13 cellular contexts compared by ENCODE assay signal in genomic region chr12:116382456-116382902, GRCh38.
DNase-seq lines count a peak whose midpoint lies in the region; ATAC-seq and TF ChIP-seq lines count a peak whose summit lies in the region.
"Had no signal": no experiment of that assay in that cellular context is flagged by ENCODE, and none has a peak within 500 bp of the region (broad histone marks: within the 10 kb centered on the region; RNA-seq: fewer than 3 reads in every experiment).

No MANE protein-coding gene starts in this region.

- no peaks in the 10 kb centered on the region for H4K20me1 ChIP-seq in PC-3 (ENCODE audit: low read length)

- CTCF ChIA-PET in AG04449 (lab: Yijun Ruan, JAX) (interaction anchor here (1.0 kb wide), 1 partner anchor 52 kb away, joined by 3 read pairs; no protein-coding TSS in a partner anchor), PC-3 (lab: Charles Lee) (no interaction called here), GM10248 (lab: Yijun Ruan, JAX) (no interaction called here)

- TF ChIP-seq CTCF in AG04449 (IDR thresholded peaks at IDR 0.05; ENCODE audit: insufficient read depth, low read length, missing control alignments) (no peak), PC-3 (conservative IDR thresholded peaks at IDR 0.05; ENCODE audit: low read depth, low read length) (no peak), endodermal cell (conservative IDR thresholded peaks at IDR 0.05) (no peak), nephron progenitor cell (IDR thresholded peaks at IDR 0.05) (no peak), GM10248 (IDR thresholded peaks at IDR 0.05; ENCODE audit: control extremely low read depth, extremely low read depth, low read depth, missing control alignments) (no peak)

- peak overlapping the region; percentile 46 for H3K4me3 Mint-ChIP-seq in endodermal cell
- peak overlapping the region; percentile 66 for H3K4me3 Mint-ChIP-seq in nephron progenitor cell
- no peak overlapping the region for H3K4me3 Mint-ChIP-seq in T-helper 17 cell
- H3K4me3 Mint-ChIP-seq: activated CD8-positive, alpha-beta T cell treated with anti-CD3 and anti-CD28 coated beads, Interleukin-2, amount 10 ng/mL, durations not matched to agents 7 days and 5 days; central memory CD8-positive, alpha-beta T cell; naive thymus-derived CD8-positive, alpha-beta T cell; T-helper 2 cell treated with Interferon-gamma antibody and Interleukin-4, amounts not matched to agents 5 μg/mL and 100 μg/mL, for 36 hours had no signal

- H2AFZ ChIP-seq in PC-3 (ENCODE audit: low read length): peak overlapping the region; percentile 45

- H3K4me2 ChIP-seq in PC-3 (ENCODE audit: low read length): peak overlapping the region; percentile 68

- H3K4me1 ChIP-seq in PC-3 (ENCODE audit: insufficient read depth, low read length) (peaks cover 42% of the 10 kb centered on the region), endodermal cell (ENCODE audit: control insufficient read depth, insufficient read depth, low read length) (peaks cover 12% of the 10 kb centered on the region)

- H3K9me3 ChIP-seq in PC-3 (ENCODE audit: low read length) (no peaks in the 10 kb centered on the region), endodermal cell (ENCODE audit: control insufficient read depth, low read length) (no peaks in the 10 kb centered on the region), T-helper 17 cell (ENCODE audit: control insufficient read depth, low read length, poor library complexity, severe bottlenecking) (no peaks in the 10 kb centered on the region)

- H3K27me3 Mint-ChIP-seq in endodermal cell (ENCODE audit: insufficient read depth): peaks cover 45% of the 10 kb centered on the region
- H3K27me3 Mint-ChIP-seq in nephron progenitor cell (ENCODE audit: low read depth, poor library complexity): peaks cover 3% of the 10 kb centered on the region
- H3K27me3 Mint-ChIP-seq in T-helper 17 cell: peaks cover 17% of the 10 kb centered on the region

- H3K9me2 ChIP-seq in PC-3 (replicated peaks; ENCODE audit: low read length): no peaks in the 10 kb centered on the region

- H3K27me3 ChIP-seq in PC-3 (ENCODE audit: low read length) (no peaks in the 10 kb centered on the region), endodermal cell (ENCODE audit: control insufficient read depth, insufficient read depth, low read length, poor library complexity, severe bottlenecking) (peaks cover 19% of the 10 kb centered on the region)

- ATAC-seq in PC-3 (peak; percentile 17), T-helper 17 cell (no peak), GM21717 (IDR thresholded peaks at IDR 0.05; ENCODE audit: unreplicated experiment) (no peak), GM18498 (IDR thresholded peaks at IDR 0.05; ENCODE audit: unreplicated experiment) (no peak)
- ATAC-seq: activated CD8-positive, alpha-beta T cell treated with anti-CD3 and anti-CD28 coated beads, Interleukin-2, amount 10 ng/mL, durations not matched to agents 7 days and 5 days; naive thymus-derived CD8-positive, alpha-beta T cell had no signal

- BruUV-seq in PC-3 (replicated peaks; lab: Mats Ljungman, UMichigan): no TSS peak

- no peaks in the 10 kb centered on the region for H3F3A ChIP-seq in PC-3 (ENCODE audit: low read length, unreplicated experiment)

- H3K4me3 ChIP-seq in AG04449 (ENCODE audit: low read depth, low read length) (peak overlapping the region; percentile 44), PC-3 (ENCODE audit: low read length) (no peak overlapping the region), endodermal cell (ENCODE audit: low read length) (peak overlapping the region; percentile 72)

- DNase-seq in AG04449 (ENCODE audit: low read depth, low spot score) (no peak), PC-3 (no peak), endodermal cell (peak; percentile 76), nephron progenitor cell (no peak), T-helper 17 cell (no peak), GM10248 (ENCODE audit: extremely low spot score) (no peak)
- DNase-seq: activated CD8-positive, alpha-beta T cell treated with anti-CD3 and anti-CD28 coated beads, Interleukin-2, amount 10 ng/mL, durations not matched to agents 7 days and 5 days; naive thymus-derived CD8-positive, alpha-beta T cell; NCI-H2029 treated with DMSO at 0.1 percent for 48 hours had no signal

- 45 to 58% methylated on average over 5 to 6 of the region's 7 CpGs for WGBS in endodermal cell (ENCODE audit: insufficient coverage in 1 of 2, insufficient read length in 1 of 2), 2 experiments

- H3K27ac ChIP-seq in PC-3 (ENCODE audit: low read length) (peak overlapping the region; percentile 88), endodermal cell (ENCODE audit: low read depth, low read length) (peak overlapping the region; percentile 86)

- H3K4me1 Mint-ChIP-seq in endodermal cell (peaks cover 34% of the 10 kb centered on the region), nephron progenitor cell (peaks cover 61% of the 10 kb centered on the region), T-helper 17 cell (peaks cover 4% of the 10 kb centered on the region)
- H3K4me1 Mint-ChIP-seq: central memory CD8-positive, alpha-beta T cell had no signal

- peak overlapping the region; percentile 52 for H3K9ac ChIP-seq in PC-3 (ENCODE audit: low read length)
- H3K9ac ChIP-seq in endodermal cell (ENCODE audit: extremely low read depth, low read length, poor library complexity, severe bottlenecking): no peak overlapping the region

- intact Hi-C loops in PC-3 (cut with micrococcal nuclease): loop anchor here (2.0 to 5.0 kb wide), 3 partner anchors 44 to 146 kb away; partner anchors contain the start of gene MED13L

- no peaks in the 10 kb centered on the region for H3K79me2 ChIP-seq in PC-3 (ENCODE audit: low read length)

- H3K36me3 ChIP-seq in PC-3 (ENCODE audit: low read depth, low read length) (no peaks in the 10 kb centered on the region), endodermal cell (ENCODE audit: control insufficient read depth, insufficient read depth, low read length) (no peaks in the 10 kb centered on the region)

- POLR2A ChIA-PET in AG04449 (lab: Yijun Ruan, JAX): interaction anchor here (0.7 to 1.9 kb wide), 6 partner anchors 8 to 52 kb away, joined by 3 to 12 read pairs (median 4); no protein-coding TSS in a partner anchor
- POLR2A ChIA-PET in PC-3 (lab: Charles Lee; ENCODE audit: unreplicated experiment): interaction anchor here (0.6 to 0.7 kb wide), 2 partner anchors 105 to 239 kb away, joined by 7 to 11 read pairs; no protein-coding TSS in a partner anchor
- POLR2A ChIA-PET in GM10248 (lab: Yijun Ruan, JAX): no interaction called here

- H3K27ac Mint-ChIP-seq in endodermal cell: peak overlapping the region; percentile 12
- peak overlapping the region; percentile 70 for H3K27ac Mint-ChIP-seq in nephron progenitor cell
- H3K27ac Mint-ChIP-seq in T-helper 17 cell: no peak overlapping the region
- H3K27ac Mint-ChIP-seq: activated CD8-positive, alpha-beta T cell treated with anti-CD3 and anti-CD28 coated beads, Interleukin-2, amount 10 ng/mL, durations not matched to agents 7 days and 5 days; T-helper 2 cell treated with Interferon-gamma antibody and Interleukin-4, amounts not matched to agents 5 μg/mL and 100 μg/mL, for 36 hours had no signal

- H3K36me3 Mint-ChIP-seq in endodermal cell (ENCODE audit: low read depth) (no peaks in the 10 kb centered on the region), nephron progenitor cell (ENCODE audit: low read depth) (no peaks in the 10 kb centered on the region), T-helper 17 cell (ENCODE audit: low read depth) (peaks cover 3% of the 10 kb centered on the region)
- H3K36me3 Mint-ChIP-seq: naive thymus-derived CD8-positive, alpha-beta T cell had no signal

- H3K9me3 Mint-ChIP-seq in endodermal cell (no peaks in the 10 kb centered on the region), nephron progenitor cell (no peaks in the 10 kb centered on the region)
- H3K9me3 Mint-ChIP-seq: central memory CD8-positive, alpha-beta T cell; naive thymus-derived CD8-positive, alpha-beta T cell; T-helper 2 cell treated with Interferon-gamma antibody and Interleukin-4, amounts not matched to agents 5 μg/mL and 100 μg/mL, for 36 hours had no signal
